In the genomic region with DNA sequence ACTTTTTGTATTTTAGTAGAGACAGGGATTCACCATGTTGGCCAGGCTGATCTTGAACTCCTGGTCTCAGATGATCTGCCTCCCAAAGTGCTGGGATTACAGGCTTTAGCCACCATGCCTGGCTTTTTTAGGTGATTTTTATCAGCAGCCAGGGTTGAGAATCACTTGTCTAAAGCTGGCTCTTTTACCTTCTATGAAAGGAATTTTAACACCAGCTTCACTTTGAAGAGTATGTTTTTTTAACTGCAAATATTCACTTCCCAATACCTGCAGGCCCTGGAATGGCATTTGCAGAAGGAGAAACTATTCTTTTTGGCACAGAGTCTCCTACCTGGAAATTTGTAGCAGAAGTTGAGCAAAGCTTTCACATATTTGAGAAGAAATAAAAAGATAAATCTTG, we compare ENCODE assay signal across 26 cellular contexts.
"Had no signal": no experiment of that assay in that cellular context is flagged by ENCODE, and none has a peak within 500 bp of the region (broad histone marks: within the 10 kb centered on the region; RNA-seq: fewer than 3 reads in every experiment).

No MANE protein-coding gene starts in this region.

- H3K27ac ChIP-seq: coronary artery, esophagus squamous epithelium, heart right ventricle, neutrophil, pancreas, right lobe of liver, thoracic aorta, transverse colon had no signal

- H3K27ac Mint-ChIP-seq: effector memory CD8-positive, alpha-beta T cell; memory B cell; natural killer cell treated with Interleukin-12 subunit alpha and Interleukin-12 subunit beta and Interleukin-15 and Interleukin-18, amount 100 ng/mL, for 72 hours; stimulated activated effector memory CD8-positive, alpha-beta T cell treated with anti-CD3 and anti-CD28 coated beads, Interleukin-12 subunit alpha, Interleukin-12 subunit beta, amount 100 ng/mL, for 72 hours; stimulated activated naive CD8-positive, alpha-beta T cell treated with anti-CD3 and anti-CD28 coated beads, Interleukin-15, Interleukin-2, amounts not matched to agents 100 ng/mL and 50 ng/mL, for 24 hours had no signal

- H3K4me1 Mint-ChIP-seq: stimulated activated effector memory CD8-positive, alpha-beta T cell treated with anti-CD3 and anti-CD28 coated beads, Interleukin-12 subunit alpha, Interleukin-12 subunit beta, amount 100 ng/mL, for 72 hours had no signal

- H3K4me1 ChIP-seq: right lobe of liver, transverse colon had no signal

- H3K36me3 ChIP-seq: neutrophil had no signal

- H3K9me3 ChIP-seq: esophagus squamous epithelium, heart right ventricle, mucosa of descending colon, neutrophil, pancreas, right lobe of liver, thoracic aorta, transverse colon had no signal

- H3K27me3 Mint-ChIP-seq: naive B cell had no signal

- H3K36me3 Mint-ChIP-seq: memory B cell; naive B cell; natural killer cell treated with Interleukin-12 subunit alpha and Interleukin-12 subunit beta and Interleukin-15 and Interleukin-18, amount 100 ng/mL, for 72 hours; stimulated activated effector memory CD8-positive, alpha-beta T cell treated with anti-CD3 and anti-CD28 coated beads, Interleukin-12 subunit alpha, Interleukin-12 subunit beta, amount 100 ng/mL, for 72 hours had no signal

- H3K4me3 Mint-ChIP-seq: effector memory CD8-positive, alpha-beta T cell; memory B cell; natural killer cell treated with Interleukin-12 subunit alpha and Interleukin-12 subunit beta and Interleukin-15 and Interleukin-18, amount 100 ng/mL, for 72 hours; neural crest cell; stimulated activated effector memory CD8-positive, alpha-beta T cell treated with anti-CD3 and anti-CD28 coated beads, Interleukin-12 subunit alpha, Interleukin-12 subunit beta, amount 100 ng/mL, for 72 hours; stimulated activated naive CD8-positive, alpha-beta T cell treated with anti-CD3 and anti-CD28 coated beads, Interleukin-15, Interleukin-2, amounts not matched to agents 100 ng/mL and 50 ng/mL, for 24 hours had no signal

- H3K9me3 Mint-ChIP-seq: effector memory CD8-positive, alpha-beta T cell; memory B cell; naive B cell; natural killer cell treated with Interleukin-12 subunit alpha and Interleukin-12 subunit beta and Interleukin-15 and Interleukin-18, amount 100 ng/mL, for 72 hours; neural crest cell; stimulated activated effector memory CD8-positive, alpha-beta T cell treated with anti-CD3 and anti-CD28 coated beads, Interleukin-12 subunit alpha, Interleukin-12 subunit beta, amount 100 ng/mL, for 72 hours; stimulated activated naive CD8-positive, alpha-beta T cell treated with anti-CD3 and anti-CD28 coated beads, Interleukin-15, Interleukin-2, amounts not matched to agents 100 ng/mL and 50 ng/mL, for 24 hours had no signal

- ATAC-seq: effector memory CD8-positive, alpha-beta T cell; heart right ventricle; left colon; left ventricle myocardium superior; mucosa of descending colon; natural killer cell treated with Interleukin-12 subunit alpha and Interleukin-12 subunit beta and Interleukin-15 and Interleukin-18, amount 100 ng/mL, for 72 hours; pancreas; right lobe of liver; stimulated activated effector memory CD8-positive, alpha-beta T cell treated with anti-CD3 and anti-CD28 coated beads, Interleukin-12 subunit alpha, Interleukin-12 subunit beta, amount 100 ng/mL, for 72 hours had no signal

- DNase-seq: effector memory CD8-positive, alpha-beta T cell; erythroblast; esophagus squamous epithelium; foreskin melanocyte; glutamatergic neuron; heart right ventricle; hippocampal formation; left colon; left ventricle myocardium superior; mucosa of descending colon; naive B cell; pancreas; right lobe of liver; small intestine; stimulated activated CD4-positive, alpha-beta T cell treated with anti-CD3 and anti-CD28 coated beads, Interleukin-15, amount 100 ng/mL, for 24 hours; stimulated activated CD4-positive, alpha-beta T cell treated with anti-CD3 and anti-CD28 coated beads, Interleukin-2, amount 100 ng/mL, for 48 hours; transverse colon had no signal

- H3K4me3 ChIP-seq: coronary artery, esophagus squamous epithelium, heart right ventricle, lung, mucosa of descending colon, pancreas, right lobe of liver, thoracic aorta, transverse colon had no signal

- H3K27me3 ChIP-seq: esophagus squamous epithelium, heart right ventricle, pancreas, right lobe of liver, transverse colon had no signal
